In genomic region chr5:177351392-177352329, GRCh38 we compare ENCODE assay signal across 1 cellular context.
TF ChIP-seq lines count a peak whose summit lies in the region.

TSS of gene LMAN2 (minus strand) at chr5:177351668. CDS start at chr5:177351647, 21 bp downstream.

TF ChIP-seq in HepG2, 621 proteins besides CTCF, POLR2A, EP300 and RAD21 (continued from another document and continues in another):
- TF ChIP-seq ZNF160 (CRISPR knock-in tag; IDR thresholded peaks at IDR 0.05) (no peak), ZNF670 (CRISPR knock-in tag; IDR thresholded peaks at IDR 0.05; ENCODE audit: borderline replicate concordance) (no peak), ZNF773 (CRISPR knock-in tag; IDR thresholded peaks at IDR 0.05; ENCODE audit: borderline replicate concordance) (no peak), ZNF589 (CRISPR knock-in tag; conservative IDR thresholded peaks at IDR 0.05) (no peak), KMT2B (CRISPR knock-in tag; IDR thresholded peaks at IDR 0.05) (peak; percentile 89), NCOA1 (CRISPR knock-in tag; IDR thresholded peaks at IDR 0.05) (0 out of 2 replicates have a peak, but pooled peaks have one; percentile 55), KMT2A (CRISPR knock-in tag; IDR thresholded peaks at IDR 0.05) (peak; percentile 89), PLSCR1 (CRISPR knock-in tag; IDR thresholded peaks at IDR 0.05; ENCODE audit: borderline replicate concordance) (no peak), ZBTB37 (CRISPR knock-in tag; IDR thresholded peaks at IDR 0.05) (no peak), ZNF781 (CRISPR knock-in tag; IDR thresholded peaks at IDR 0.05; ENCODE audit: borderline replicate concordance, not compliant biosample characterization) (no peak), ZNF740 (CRISPR knock-in tag; IDR thresholded peaks at IDR 0.05) (no peak; the same call in 1 of the 2 replicates), MAFG (CRISPR knock-in tag; IDR thresholded peaks at IDR 0.05) (no peak), FOXJ3 (CRISPR knock-in tag; IDR thresholded peaks at IDR 0.05; ENCODE audit: borderline replicate concordance) (no peak), KIAA2018 (CRISPR knock-in tag; IDR thresholded peaks at IDR 0.05; ENCODE audit: borderline replicate concordance) (no peak), ZBTB33 (CRISPR knock-in tag; IDR thresholded peaks at IDR 0.05) (peak; percentile 68; the same call in 1 of the 2 replicates), NR2F2 (IDR thresholded peaks at IDR 0.05; ENCODE audit: borderline replicate concordance, low read depth) (0 out of 2 replicates have a peak, but pooled peaks have one; percentile 21), ZNF570 (CRISPR knock-in tag; IDR thresholded peaks at IDR 0.05; ENCODE audit: borderline replicate concordance) (no peak), HMG20B (CRISPR knock-in tag; conservative IDR thresholded peaks at IDR 0.05) (no peak), HHEX (CRISPR knock-in tag; IDR thresholded peaks at IDR 0.05) (no peak), MTERF4 (CRISPR knock-in tag; IDR thresholded peaks at IDR 0.05) (no peak), RFX3 (CRISPR knock-in tag; IDR thresholded peaks at IDR 0.05) (no peak), ATF3 (CRISPR knock-in tag; IDR thresholded peaks at IDR 0.05) (no peak; the same call in 1 of the 2 replicates), KDM2A (CRISPR knock-in tag; IDR thresholded peaks at IDR 0.05; ENCODE audit: borderline replicate concordance, low read depth) (peak; percentile 77), SALL2 (CRISPR knock-in tag; IDR thresholded peaks at IDR 0.05) (no peak; the same call in 1 of the 2 replicates), ZNF207 (IDR thresholded peaks at IDR 0.05; ENCODE audit: borderline replicate concordance) (no peak), MEIS1 (CRISPR knock-in tag; IDR thresholded peaks at IDR 0.05; ENCODE audit: borderline replicate concordance) (peak; percentile 87; the same call in 1 of the 2 replicates), HNRNPL (IDR thresholded peaks at IDR 0.05; ENCODE audit: low read depth, low read length) (0 out of 2 replicates have a peak, but pooled peaks have one; percentile 29), BATF2 (CRISPR knock-in tag; IDR thresholded peaks at IDR 0.05) (no peak), ZNF331 (CRISPR knock-in tag; IDR thresholded peaks at IDR 0.05) (peak; percentile 32; the same call in 1 of the 2 replicates), ZBTB7A (CRISPR knock-in tag; IDR thresholded peaks at IDR 0.05) (no peak), FOXP4 (CRISPR knock-in tag; IDR thresholded peaks at IDR 0.05) (0 out of 2 replicates have a peak, but pooled peaks have one; percentile 21), NR2F1 (CRISPR knock-in tag; IDR thresholded peaks at IDR 0.05) (0 out of 4 replicates have a peak, but pooled peaks of 1 of the 2 experiments have one; percentile 9), HNRNPLL (IDR thresholded peaks at IDR 0.05; ENCODE audit: low read depth, low read length, poor library complexity, severe bottlenecking) (peak; percentile 62), XRCC5 (optimal IDR thresholded peaks at IDR 0.05; ENCODE audit: low read length) (peak; percentile 93), FOXP1 (IDR thresholded peaks at IDR 0.05) (no peak), FOXP1 (CRISPR knock-in tag; IDR thresholded peaks at IDR 0.05) (no peak), ZNF441 (CRISPR knock-in tag; IDR thresholded peaks at IDR 0.05; ENCODE audit: borderline replicate concordance) (0 out of 2 replicates have a peak, but pooled peaks have one; percentile 61), HNRNPH1 (optimal IDR thresholded peaks at IDR 0.05; ENCODE audit: low read depth, low read length) (no peak)
